ENCODE assay signal across 1 cellular context in the genomic region with DNA sequence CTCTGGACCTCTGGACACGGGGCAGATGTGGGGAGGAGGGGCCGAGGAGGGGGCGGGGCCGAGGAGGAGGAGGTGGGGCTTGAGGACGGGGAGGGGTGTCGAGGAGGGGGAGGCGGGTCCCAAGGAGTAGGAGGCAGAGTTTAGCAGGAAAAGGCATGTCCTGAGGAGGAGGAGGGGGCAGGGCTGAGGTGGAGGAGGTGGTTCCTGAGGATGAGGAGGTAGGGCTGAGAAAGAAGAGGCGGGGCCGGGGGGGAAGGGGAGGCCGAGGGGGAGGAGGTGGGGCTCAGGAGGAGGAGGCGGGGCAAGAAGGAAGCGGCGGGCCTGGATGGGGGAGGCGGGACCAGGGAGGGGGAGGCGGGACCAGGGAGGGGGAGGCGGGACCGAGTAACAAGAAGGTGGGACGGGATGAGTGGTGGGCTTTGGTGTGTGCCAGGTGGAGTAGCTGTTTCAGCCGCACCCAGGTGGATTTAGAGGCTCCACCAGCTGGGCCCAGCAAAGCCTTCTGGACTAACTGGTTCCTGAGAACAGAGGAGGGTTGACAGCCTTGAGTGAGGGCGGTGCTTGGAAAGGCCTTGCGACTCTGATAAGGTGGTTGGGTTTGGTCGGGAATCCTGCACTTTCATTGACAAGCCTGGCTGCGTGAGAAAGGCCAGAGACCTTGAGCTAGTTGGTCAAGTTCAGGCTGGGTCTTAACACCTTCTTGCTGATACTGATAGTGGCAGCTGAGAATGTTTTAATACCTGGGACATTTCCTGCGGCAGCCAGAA.
TF ChIP-seq lines count a peak whose summit lies in the region.

No MANE protein-coding gene starts in this region.

TF ChIP-seq in K562, 482 proteins besides CTCF, POLR2A, EP300 and RAD21 (continued from another document and continues in another):
- TF ChIP-seq, protein P1, sequence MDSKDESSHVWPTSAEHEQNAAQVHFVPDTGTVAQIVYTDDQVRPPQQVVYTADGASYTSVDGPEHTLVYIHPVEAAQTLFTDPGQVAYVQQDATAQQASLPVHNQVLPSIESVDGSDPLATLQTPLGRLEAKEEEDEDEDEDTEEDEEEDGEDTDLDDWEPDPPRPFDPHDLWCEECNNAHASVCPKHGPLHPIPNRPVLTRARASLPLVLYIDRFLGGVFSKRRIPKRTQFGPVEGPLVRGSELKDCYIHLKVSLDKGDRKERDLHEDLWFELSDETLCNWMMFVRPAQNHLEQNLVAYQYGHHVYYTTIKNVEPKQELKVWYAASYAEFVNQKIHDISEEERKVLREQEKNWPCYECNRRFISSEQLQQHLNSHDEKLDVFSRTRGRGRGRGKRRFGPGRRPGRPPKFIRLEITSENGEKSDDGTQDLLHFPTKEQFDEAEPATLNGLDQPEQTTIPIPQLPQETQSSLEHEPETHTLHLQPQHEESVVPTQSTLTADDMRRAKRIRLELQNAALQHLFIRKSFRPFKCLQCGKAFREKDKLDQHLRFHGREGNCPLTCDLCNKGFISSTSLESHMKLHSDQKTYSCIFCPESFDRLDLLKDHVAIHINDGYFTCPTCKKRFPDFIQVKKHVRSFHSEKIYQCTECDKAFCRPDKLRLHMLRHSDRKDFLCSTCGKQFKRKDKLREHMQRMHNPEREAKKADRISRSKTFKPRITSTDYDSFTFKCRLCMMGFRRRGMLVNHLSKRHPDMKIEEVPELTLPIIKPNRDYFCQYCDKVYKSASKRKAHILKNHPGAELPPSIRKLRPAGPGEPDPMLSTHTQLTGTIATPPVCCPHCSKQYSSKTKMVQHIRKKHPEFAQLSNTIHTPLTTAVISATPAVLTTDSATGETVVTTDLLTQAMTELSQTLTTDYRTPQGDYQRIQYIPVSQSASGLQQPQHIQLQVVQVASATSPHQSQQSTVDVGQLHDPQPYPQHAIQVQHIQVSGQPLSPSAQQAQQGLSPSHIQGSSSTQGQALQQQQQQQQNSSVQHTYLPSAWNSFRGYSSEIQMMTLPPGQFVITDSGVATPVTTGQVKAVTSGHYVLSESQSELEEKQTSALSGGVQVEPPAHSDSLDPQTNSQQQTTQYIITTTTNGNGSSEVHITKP (IDR thresholded peaks at IDR 0.05; ENCODE audit: partially characterized antibody), result peak; percentile 72
- TF ChIP-seq ZFX (CRISPR knock-in tag; IDR thresholded peaks at IDR 0.05) (peak; percentile 50; the same call in 1 of the 2 replicates), PHTF2 (CRISPR knock-in tag; IDR thresholded peaks at IDR 0.05) (no peak), CBFA2T2 (conservative IDR thresholded peaks at IDR 0.05) (peak; percentile 86), DMBX1 (CRISPR knock-in tag; IDR thresholded peaks at IDR 0.05; ENCODE audit: borderline replicate concordance) (peak; percentile 49; the same call in 1 of the 2 replicates), E2F5 (CRISPR knock-in tag; IDR thresholded peaks at IDR 0.05) (no peak), RB1 (IDR thresholded peaks at IDR 0.05; ENCODE audit: low read depth) (peak; percentile 37; the same call in 1 of the 2 replicates), SRF (CRISPR knock-in tag; IDR thresholded peaks at IDR 0.05) (0 out of 4 replicates have a peak, but pooled peaks of 1 of the 2 experiments have one; percentile 25), ZNF778 (CRISPR knock-in tag; IDR thresholded peaks at IDR 0.05) (no peak), ETS1 (conservative IDR thresholded peaks at IDR 0.05; ENCODE audit: control insufficient read depth, low read depth, low read length) (0 out of 2 replicates have a peak, but pooled peaks have one; percentile 16), STAT5A (IDR thresholded peaks at IDR 0.05; ENCODE audit: borderline replicate concordance, low read length) (peak; percentile 61), TAF1 (IDR thresholded peaks at IDR 0.05; ENCODE audit: control insufficient read depth, extremely low read depth, insufficient read depth, low read length, severe bottlenecking) (peak; percentile 13), ZZZ3 (IDR thresholded peaks at IDR 0.05) (no peak), ARID1B (IDR thresholded peaks at IDR 0.05) (peak; percentile 83), MAZ (CRISPR knock-in tag; conservative IDR thresholded peaks at IDR 0.05 in 1 of 2, IDR thresholded peaks at IDR 0.05 in 1 of 2) (peak in 1 of 2 experiments; percentile 56; a peak in 2 of 4 replicates), L3MBTL2 (IDR thresholded peaks at IDR 0.05) (peak; percentile 71), SIN3A (IDR thresholded peaks at IDR 0.05; ENCODE audit: borderline replicate concordance in 2 of 2, control insufficient read depth in 1 of 2, low read depth in 2 of 2, low read length in 2 of 2) (peak in 1 of 2 experiments; percentile 5; a peak in 1 of 4 replicates), CBFA2T3 (IDR thresholded peaks at IDR 0.05) (peak; percentile 93), GTF3C2 (IDR thresholded peaks at IDR 0.05; ENCODE audit: borderline replicate concordance, extremely low read depth, insufficient read length) (no peak), MEIS2 (IDR thresholded peaks at IDR 0.05; ENCODE audit: partially characterized antibody) (peak; percentile 80), HMBOX1 (IDR thresholded peaks at IDR 0.05) (peak; percentile 82), SP1 (CRISPR knock-in tag; IDR thresholded peaks at IDR 0.05) (peak; percentile 28; the same call in 1 of the 2 replicates), NRF1 (conservative IDR thresholded peaks at IDR 0.05 in 1 of 2, IDR thresholded peaks at IDR 0.05 in 1 of 2) (peak; percentile 63 to 71), ZNF699 (CRISPR knock-in tag; IDR thresholded peaks at IDR 0.05; ENCODE audit: insufficient replicate concordance) (no peak), PYGO2 (tag; IDR thresholded peaks at IDR 0.05) (no peak), ZNF384 (IDR thresholded peaks at IDR 0.05; ENCODE audit: low read depth, low read length) (0 out of 2 replicates have a peak, but pooled peaks have one; percentile 21), ZNF586 (CRISPR knock-in tag; conservative IDR thresholded peaks at IDR 0.05) (no peak)
- TF ChIP-seq, protein P2, sequence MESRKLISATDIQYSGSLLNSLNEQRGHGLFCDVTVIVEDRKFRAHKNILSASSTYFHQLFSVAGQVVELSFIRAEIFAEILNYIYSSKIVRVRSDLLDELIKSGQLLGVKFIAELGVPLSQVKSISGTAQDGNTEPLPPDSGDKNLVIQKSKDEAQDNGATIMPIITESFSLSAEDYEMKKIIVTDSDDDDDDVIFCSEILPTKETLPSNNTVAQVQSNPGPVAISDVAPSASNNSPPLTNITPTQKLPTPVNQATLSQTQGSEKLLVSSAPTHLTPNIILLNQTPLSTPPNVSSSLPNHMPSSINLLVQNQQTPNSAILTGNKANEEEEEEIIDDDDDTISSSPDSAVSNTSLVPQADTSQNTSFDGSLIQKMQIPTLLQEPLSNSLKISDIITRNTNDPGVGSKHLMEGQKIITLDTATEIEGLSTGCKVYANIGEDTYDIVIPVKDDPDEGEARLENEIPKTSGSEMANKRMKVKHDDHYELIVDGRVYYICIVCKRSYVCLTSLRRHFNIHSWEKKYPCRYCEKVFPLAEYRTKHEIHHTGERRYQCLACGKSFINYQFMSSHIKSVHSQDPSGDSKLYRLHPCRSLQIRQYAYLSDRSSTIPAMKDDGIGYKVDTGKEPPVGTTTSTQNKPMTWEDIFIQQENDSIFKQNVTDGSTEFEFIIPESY (CRISPR knock-in tag; IDR thresholded peaks at IDR 0.05), result peak; percentile 26; the same call in 1 of the 2 replicates
- TF ChIP-seq, protein P3, sequence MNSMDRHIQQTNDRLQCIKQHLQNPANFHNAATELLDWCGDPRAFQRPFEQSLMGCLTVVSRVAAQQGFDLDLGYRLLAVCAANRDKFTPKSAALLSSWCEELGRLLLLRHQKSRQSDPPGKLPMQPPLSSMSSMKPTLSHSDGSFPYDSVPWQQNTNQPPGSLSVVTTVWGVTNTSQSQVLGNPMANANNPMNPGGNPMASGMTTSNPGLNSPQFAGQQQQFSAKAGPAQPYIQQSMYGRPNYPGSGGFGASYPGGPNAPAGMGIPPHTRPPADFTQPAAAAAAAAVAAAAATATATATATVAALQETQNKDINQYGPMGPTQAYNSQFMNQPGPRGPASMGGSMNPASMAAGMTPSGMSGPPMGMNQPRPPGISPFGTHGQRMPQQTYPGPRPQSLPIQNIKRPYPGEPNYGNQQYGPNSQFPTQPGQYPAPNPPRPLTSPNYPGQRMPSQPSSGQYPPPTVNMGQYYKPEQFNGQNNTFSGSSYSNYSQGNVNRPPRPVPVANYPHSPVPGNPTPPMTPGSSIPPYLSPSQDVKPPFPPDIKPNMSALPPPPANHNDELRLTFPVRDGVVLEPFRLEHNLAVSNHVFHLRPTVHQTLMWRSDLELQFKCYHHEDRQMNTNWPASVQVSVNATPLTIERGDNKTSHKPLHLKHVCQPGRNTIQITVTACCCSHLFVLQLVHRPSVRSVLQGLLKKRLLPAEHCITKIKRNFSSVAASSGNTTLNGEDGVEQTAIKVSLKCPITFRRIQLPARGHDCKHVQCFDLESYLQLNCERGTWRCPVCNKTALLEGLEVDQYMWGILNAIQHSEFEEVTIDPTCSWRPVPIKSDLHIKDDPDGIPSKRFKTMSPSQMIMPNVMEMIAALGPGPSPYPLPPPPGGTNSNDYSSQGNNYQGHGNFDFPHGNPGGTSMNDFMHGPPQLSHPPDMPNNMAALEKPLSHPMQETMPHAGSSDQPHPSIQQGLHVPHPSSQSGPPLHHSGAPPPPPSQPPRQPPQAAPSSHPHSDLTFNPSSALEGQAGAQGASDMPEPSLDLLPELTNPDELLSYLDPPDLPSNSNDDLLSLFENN (IDR thresholded peaks at IDR 0.05; ENCODE audit: low read depth in 2 of 2, low read length in 2 of 2), result 0 out of 4 replicates have a peak, but pooled peaks of 1 of the 2 experiments have one; percentile 24
- TF ChIP-seq, protein P4, sequence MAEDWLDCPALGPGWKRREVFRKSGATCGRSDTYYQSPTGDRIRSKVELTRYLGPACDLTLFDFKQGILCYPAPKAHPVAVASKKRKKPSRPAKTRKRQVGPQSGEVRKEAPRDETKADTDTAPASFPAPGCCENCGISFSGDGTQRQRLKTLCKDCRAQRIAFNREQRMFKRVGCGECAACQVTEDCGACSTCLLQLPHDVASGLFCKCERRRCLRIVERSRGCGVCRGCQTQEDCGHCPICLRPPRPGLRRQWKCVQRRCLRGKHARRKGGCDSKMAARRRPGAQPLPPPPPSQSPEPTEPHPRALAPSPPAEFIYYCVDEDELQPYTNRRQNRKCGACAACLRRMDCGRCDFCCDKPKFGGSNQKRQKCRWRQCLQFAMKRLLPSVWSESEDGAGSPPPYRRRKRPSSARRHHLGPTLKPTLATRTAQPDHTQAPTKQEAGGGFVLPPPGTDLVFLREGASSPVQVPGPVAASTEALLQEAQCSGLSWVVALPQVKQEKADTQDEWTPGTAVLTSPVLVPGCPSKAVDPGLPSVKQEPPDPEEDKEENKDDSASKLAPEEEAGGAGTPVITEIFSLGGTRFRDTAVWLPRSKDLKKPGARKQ (CRISPR knock-in tag; IDR thresholded peaks at IDR 0.05), result no peak
- TF ChIP-seq, protein P5, sequence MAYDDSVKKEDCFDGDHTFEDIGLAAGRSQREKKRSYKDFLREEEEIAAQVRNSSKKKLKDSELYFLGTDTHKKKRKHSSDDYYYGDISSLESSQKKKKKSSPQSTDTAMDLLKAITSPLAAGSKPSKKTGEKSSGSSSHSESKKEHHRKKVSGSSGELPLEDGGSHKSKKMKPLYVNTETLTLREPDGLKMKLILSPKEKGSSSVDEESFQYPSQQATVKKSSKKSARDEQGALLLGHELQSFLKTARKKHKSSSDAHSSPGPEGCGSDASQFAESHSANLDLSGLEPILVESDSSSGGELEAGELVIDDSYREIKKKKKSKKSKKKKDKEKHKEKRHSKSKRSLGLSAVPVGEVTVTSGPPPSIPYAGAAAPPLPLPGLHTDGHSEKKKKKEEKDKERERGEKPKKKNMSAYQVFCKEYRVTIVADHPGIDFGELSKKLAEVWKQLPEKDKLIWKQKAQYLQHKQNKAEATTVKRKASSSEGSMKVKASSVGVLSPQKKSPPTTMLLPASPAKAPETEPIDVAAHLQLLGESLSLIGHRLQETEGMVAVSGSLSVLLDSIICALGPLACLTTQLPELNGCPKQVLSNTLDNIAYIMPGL (CRISPR knock-in tag; IDR thresholded peaks at IDR 0.05), result 0 out of 2 replicates have a peak, but pooled peaks have one; percentile 31
